1 cellular context compared by ENCODE assay signal in the genomic region with DNA sequence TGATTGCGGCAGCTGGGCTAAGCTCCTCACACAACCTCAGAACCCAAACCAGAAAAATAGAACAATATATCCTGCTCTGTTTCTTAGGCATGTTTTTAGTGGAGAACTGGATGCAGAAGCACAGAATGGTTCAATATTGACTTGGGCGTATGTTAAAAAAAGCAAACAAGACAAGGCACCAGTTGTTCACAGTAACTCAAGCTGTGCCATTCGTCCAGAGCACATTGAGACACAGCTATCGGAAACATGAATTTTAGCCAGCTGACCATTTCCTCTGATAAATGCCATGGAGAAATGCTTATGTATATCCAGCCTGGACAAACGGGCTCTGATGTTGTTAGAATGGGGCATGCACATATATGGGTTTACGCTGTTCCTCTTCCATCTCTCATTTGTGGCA.
TF ChIP-seq lines count a peak whose summit lies in the region.

No MANE protein-coding gene starts in this region.

TF ChIP-seq in H1, 55 proteins besides CTCF, POLR2A, EP300 and RAD21 (continued from another document):
- TF ChIP-seq TCF12 (IDR thresholded peaks at IDR 0.05; ENCODE audit: low read depth, low read length) (no peak), BACH1 (IDR thresholded peaks at IDR 0.05; ENCODE audit: low read length) (no peak), ZNF274 (IDR thresholded peaks at IDR 0.05; ENCODE audit: borderline replicate concordance, extremely low read depth, low read length) (no peak), RNF2 (IDR thresholded peaks at IDR 0.05; ENCODE audit: borderline replicate concordance, low read depth, low read length, missing control alignments, poor library complexity, severe bottlenecking) (no peak)
